Comparison of ENCODE assay signal across 17 cellular contexts in the genomic region with DNA sequence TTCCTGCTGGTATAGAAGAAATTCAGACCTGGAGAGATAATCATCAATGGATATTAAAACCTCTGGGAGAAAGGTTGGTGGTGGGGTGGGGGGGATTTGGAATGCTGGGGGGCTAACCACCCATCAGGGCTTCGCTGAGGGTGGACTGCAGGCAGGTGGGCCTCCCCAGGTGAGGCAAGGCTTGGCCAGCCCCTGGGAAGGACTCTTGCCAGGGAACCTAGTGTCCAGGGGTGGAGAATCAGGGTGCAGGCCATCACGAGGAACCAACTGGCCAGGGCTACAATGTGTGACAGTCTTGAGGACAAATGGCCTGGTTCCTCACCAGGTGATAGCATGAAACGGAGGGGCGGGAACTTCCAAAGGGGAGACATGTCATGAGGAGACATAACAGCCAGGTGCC. TPM values are rescaled to one million over a fixed set of nuclear protein-coding genes. Genes with fewer than 3 reads are reported as not detected.
A peak's percentile ranks its signal among the peaks of the same experiment; 100 is the strongest.
DNase-seq lines count a peak whose midpoint lies in the region; ATAC-seq and TF ChIP-seq lines count a peak whose summit lies in the region.
"Had no signal": no experiment of that assay in that cellular context is flagged by ENCODE, and none has a peak within 500 bp of the region (broad histone marks: within the 10 kb centered on the region; RNA-seq: fewer than 3 reads in every experiment).

No MANE protein-coding gene starts in this region.

- no peak overlapping the region for H2AFZ ChIP-seq in IMR-90 (replicated peaks; ENCODE audit: low read length, poor library complexity)
- H2AFZ ChIP-seq in trophoblast cell (ENCODE audit: insufficient read depth, low read length, poor library complexity): no peak overlapping the region
- H2AFZ ChIP-seq: GM23248 had no signal

- H3K4me1 ChIP-seq in IMR-90 (ENCODE audit: control insufficient read depth, insufficient read depth, low read length): peaks cover 13% of the 10 kb centered on the region
- H3K4me1 ChIP-seq in endodermal cell (ENCODE audit: control insufficient read depth, insufficient read depth, low read length): peaks cover 6% of the 10 kb centered on the region
- H3K4me1 ChIP-seq in trophoblast cell (ENCODE audit: control insufficient read depth in 1 of 2, insufficient read depth in 2 of 2, low read length in 2 of 2): peaks cover 0 to 6% of the 10 kb centered on the region in 2 experiments
- H3K4me1 ChIP-seq: BE2C had no signal

- CTCF ChIA-PET in IMR-90 (lab: Yijun Ruan, JAX): interaction anchor here (1.1 kb wide), 1 partner anchor 15 kb away, joined by 3 read pairs; no protein-coding TSS in a partner anchor

- H3K4me3 Mint-ChIP-seq in endodermal cell: no peak overlapping the region
- H3K4me3 Mint-ChIP-seq: CD8-positive, alpha-beta memory T cell; IgD-negative memory B cell had no signal

- H3K36me3 ChIP-seq in IMR-90 (ENCODE audit: control insufficient read depth, insufficient read depth, low read length): peaks cover 2% of the 10 kb centered on the region; the same call in 1 of the 2 replicates
- H3K36me3 ChIP-seq in endodermal cell (ENCODE audit: control insufficient read depth, insufficient read depth, low read length): no peaks in the 10 kb centered on the region
- H3K36me3 ChIP-seq in trophoblast cell (ENCODE audit: control insufficient read depth in 1 of 2, insufficient read depth in 2 of 2, low read length in 2 of 2): peaks cover under 1 to 2% of the 10 kb centered on the region in 2 experiments
- H3K36me3 ChIP-seq: BE2C had no signal

- H3K9me1 ChIP-seq in IMR-90 (ENCODE audit: insufficient read depth, low read length): peaks cover 66% of the 10 kb centered on the region

- H2AK5ac ChIP-seq in IMR-90 (ENCODE audit: low read depth, low read length) (0 out of 2 replicates have a peak overlapping the region, but pooled peaks have one; percentile 46), trophoblast cell (ENCODE audit: low read length) (no peak overlapping the region)

- no peak for ATAC-seq in IMR-90 (ENCODE audit: low read depth)
- no peak for ATAC-seq in left colon
- no peak for ATAC-seq in HG03342 (IDR thresholded peaks at IDR 0.05; ENCODE audit: unreplicated experiment)

- no peak overlapping the region for H4K8ac ChIP-seq in IMR-90 (ENCODE audit: low read depth in 2 of 2, low read length in 2 of 2)
- H4K8ac ChIP-seq in trophoblast cell (ENCODE audit: low read depth, low read length): no peak overlapping the region

- H3K4me3 ChIP-seq in IMR-90 (ENCODE audit: insufficient read depth, low read depth, low read length) (no peak overlapping the region), endodermal cell (ENCODE audit: low read length) (no peak overlapping the region), trophoblast cell (ENCODE audit: low read depth, low read length) (no peak overlapping the region)
- H3K4me3 ChIP-seq: GM23248 had no signal

- peaks cover 3% of the 10 kb centered on the region for H3K79me2 ChIP-seq in trophoblast cell (ENCODE audit: control insufficient read depth, insufficient read depth, low read length, poor library complexity)

- TF ChIP-seq RAD21 in IMR-90 (IDR thresholded peaks at IDR 0.05; ENCODE audit: low read length): no peak

- dilution Hi-C loops in IMR-90 (cut with HindIII; ENCODE audit: low sequenced_read_pairs, unreplicated experiment): no loop called here

- no peak overlapping the region for H4K5ac ChIP-seq in IMR-90 (ENCODE audit: low read depth, low read length)

- H2BK120ac ChIP-seq in IMR-90 (ENCODE audit: low read depth, low read length) (no peak overlapping the region), trophoblast cell (ENCODE audit: insufficient read depth, low read length, poor library complexity) (no peak overlapping the region)

- intact Hi-C loops in IMR-90 (cut with micrococcal nuclease) (no loop called here), left colon (cut with DNase I, micrococcal nuclease) (no loop called here)

- H3K18ac ChIP-seq in IMR-90 (ENCODE audit: low read depth, low read length): no peak overlapping the region
- H3K18ac ChIP-seq in trophoblast cell (ENCODE audit: low read length): peak overlapping the region; percentile 26

- TF ChIP-seq POLR2A in IMR-90 (IDR thresholded peaks at IDR 0.05; ENCODE audit: low read depth, low read length): no peak

- H4K91ac ChIP-seq in IMR-90 (ENCODE audit: insufficient read depth, low read depth, low read length): peak overlapping the region; percentile 16; the same call in 1 of the 2 replicates
- no peak overlapping the region for H4K91ac ChIP-seq in trophoblast cell (ENCODE audit: low read depth, low read length)

- BruUV-seq in IMR-90 (replicated peaks; lab: Mats Ljungman, UMichigan): no TSS peak

- DNase-seq in IMR-90 (no peak), endodermal cell (no peak), trophoblast cell (no peak), AML-193 (lab: John Stamatoyannopoulos, UW) (no peak), left colon (no peak)
- DNase-seq: BE2C; C1 segment of cervical spinal cord; CD4-positive, CD25-positive, alpha-beta regulatory T cell; COR-L47; DMS 273 treated with DMSO at 0.1 percent for 48 hours; DMS53; GDM1; GM23248; HCEC 1CT had no signal

- WGBS in IMR-90 (ENCODE audit: extremely low coverage in 2 of 2, insufficient read length in 1 of 2), 2 experiments: 90% methylated on average over 2 of the region's 4 CpGs; no CpG with 5 or more reads in 1 of the 2 experiments
- WGBS in endodermal cell (ENCODE audit: insufficient coverage in 1 of 2, insufficient read length in 1 of 2), 2 experiments: 95 to 100% methylated on average over 3 to 4 of the region's 4 CpGs
- no CpG with 5 or more reads among the region's 4 CpGs for WGBS in trophoblast cell (ENCODE audit: extremely low coverage, insufficient coverage, insufficient read length)

- H3K14ac ChIP-seq in IMR-90 (replicated peaks; ENCODE audit: low read depth, low read length) (no peak overlapping the region), trophoblast cell (ENCODE audit: low read length) (no peak overlapping the region)

- H2BK5ac ChIP-seq in IMR-90 (ENCODE audit: low read depth, low read length, poor library complexity, severe bottlenecking) (no peak overlapping the region), trophoblast cell (ENCODE audit: low read depth, low read length, poor library complexity) (no peak overlapping the region)

- in situ Hi-C loops in IMR-90 (cut with MboI; ENCODE audit: low sequenced_read_pairs): no loop called here

- H4K20me1 ChIP-seq in IMR-90 (ENCODE audit: insufficient read depth, low read length): peaks cover 88% of the 10 kb centered on the region

- no peak overlapping the region for H2BK12ac ChIP-seq in trophoblast cell (ENCODE audit: low read length)

- TF ChIP-seq CTCF in IMR-90 (conservative IDR thresholded peaks at IDR 0.05; ENCODE audit: low read depth, low read length) (no peak), endodermal cell (conservative IDR thresholded peaks at IDR 0.05) (no peak)

- H3K9ac ChIP-seq in IMR-90 (ENCODE audit: low read depth, low read length) (no peak overlapping the region), endodermal cell (ENCODE audit: extremely low read depth, low read length, poor library complexity, severe bottlenecking) (no peak overlapping the region), trophoblast cell (ENCODE audit: low read length) (no peak overlapping the region)
- H3K9ac ChIP-seq: GM23248 had no signal

- peaks cover 7% of the 10 kb centered on the region for H3K36me3 Mint-ChIP-seq in endodermal cell (ENCODE audit: low read depth)
- H3K36me3 Mint-ChIP-seq: CD4-positive, CD25-positive, alpha-beta regulatory T cell had no signal

- H3K23ac ChIP-seq in IMR-90 (ENCODE audit: low read depth, low read length) (no peak overlapping the region), trophoblast cell (ENCODE audit: low read length) (no peak overlapping the region)

- H3K56ac ChIP-seq in IMR-90 (ENCODE audit: extremely low read depth, insufficient read depth, low read length): no peak overlapping the region

- no peak overlapping the region for H2BK20ac ChIP-seq in IMR-90 (ENCODE audit: low read depth, low read length)

- POLR2A ChIA-PET in IMR-90 (lab: Charles Lee; ENCODE audit: unreplicated experiment): interaction anchor here (0.7 kb wide), 1 partner anchor 1801 kb away, joined by 6 read pairs; no protein-coding TSS in a partner anchor

- H3K9me3 ChIP-seq in IMR-90 (ENCODE audit: control insufficient read depth, insufficient read depth, low read length): no peaks in the 10 kb centered on the region
- H3K9me3 ChIP-seq in endodermal cell (ENCODE audit: control insufficient read depth, low read length): no peaks in the 10 kb centered on the region
- no peaks in the 10 kb centered on the region for H3K9me3 ChIP-seq in trophoblast cell (ENCODE audit: insufficient read depth, low read depth, low read length)
- H3K9me3 ChIP-seq: BE2C had no signal

- H3K4me1 Mint-ChIP-seq in endodermal cell: peaks cover 18% of the 10 kb centered on the region

- H3K27ac ChIP-seq in IMR-90 (ENCODE audit: insufficient read depth, low read length) (no peak overlapping the region), endodermal cell (ENCODE audit: low read depth, low read length) (no peak overlapping the region), trophoblast cell (ENCODE audit: low read depth, low read length) (no peak overlapping the region)
- H3K27ac ChIP-seq: GM23248 had no signal

- H3K27me3 Mint-ChIP-seq in endodermal cell (ENCODE audit: insufficient read depth): no peaks in the 10 kb centered on the region
- H3K27me3 Mint-ChIP-seq: CD4-positive, CD25-positive, alpha-beta regulatory T cell had no signal

- peak overlapping the region; percentile 46 for H3K27ac Mint-ChIP-seq in endodermal cell
- H3K27ac Mint-ChIP-seq: CD8-positive, alpha-beta memory T cell; IgD-negative memory B cell had no signal

- no peaks in the 10 kb centered on the region for H3K9me3 Mint-ChIP-seq in endodermal cell
- H3K9me3 Mint-ChIP-seq: CD4-positive, CD25-positive, alpha-beta regulatory T cell; CD8-positive, alpha-beta memory T cell; IgD-negative memory B cell had no signal

- H3K27me3 ChIP-seq in IMR-90 (ENCODE audit: control insufficient read depth, insufficient read depth, low read length) (no peaks in the 10 kb centered on the region), endodermal cell (ENCODE audit: control insufficient read depth, insufficient read depth, low read length, poor library complexity, severe bottlenecking) (no peaks in the 10 kb centered on the region), trophoblast cell (ENCODE audit: insufficient read depth, low read length) (no peaks in the 10 kb centered on the region)
- H3K27me3 ChIP-seq: BE2C had no signal

- H3K4me2 ChIP-seq in IMR-90 (ENCODE audit: low read depth, low read length): no peak overlapping the region
- no peak overlapping the region for H3K4me2 ChIP-seq in trophoblast cell (ENCODE audit: low read length)

- H3K4ac ChIP-seq in IMR-90 (ENCODE audit: low read depth, low read length): no peak overlapping the region
- H3K4ac ChIP-seq in trophoblast cell (ENCODE audit: low read depth, low read length): no peak overlapping the region

- H4K12ac ChIP-seq in trophoblast cell (ENCODE audit: low read depth, low read length): no peak overlapping the region

- H2BK15ac ChIP-seq in IMR-90 (ENCODE audit: low read depth, low read length): no peak overlapping the region

- peaks cover 41 to 94% of the 10 kb centered on the region in 2 experiments for H3K79me1 ChIP-seq in IMR-90 (ENCODE audit: low read depth in 1 of 2, low read length in 2 of 2)
- peaks cover 3% of the 10 kb centered on the region for H3K79me1 ChIP-seq in trophoblast cell (ENCODE audit: low read length)

- no peak overlapping the region for H2AK9ac ChIP-seq in IMR-90 (replicated peaks; ENCODE audit: low read depth, low read length, poor library complexity)

RNA-seq across cellular contexts. Expression of a gene that starts 11.8 kb away (rescaled TPM):
- total RNA-seq in IMR-90 (2012; rRNA removed) (21.4 and 21.5 TPM in 2 replicates), endodermal cell (10 to 100 TPM; 12.1 to 17.3 TPM), left colon (10 to 100 TPM; 19.3 to 19.7 TPM)
- polyA plus RNA-seq in IMR-90 (2012; rRNA removed): 34.5 and 36.0 TPM in 2 replicates
- 28.4 and 35.6 TPM in 2 replicates for polyA plus RNA-seq in IMR-90 (2012; cell fraction: cytosol; rRNA removed)
- polyA plus RNA-seq in IMR-90 (2012; cell fraction: nucleus; rRNA removed; ENCODE audit: low replicate concordance): 30.1 and 35.6 TPM in 2 replicates
- polyA plus RNA-seq in endodermal cell (2013, experiment 1 of 2): 6.5 TPM
- 5.5 TPM for polyA plus RNA-seq in endodermal cell (2013, experiment 2 of 2)
- 30.2 and 32.3 TPM in 2 replicates for polyA plus RNA-seq in trophoblast cell (2013)

RNA-seq across cellular contexts. Expression of a gene that starts 29.4 kb away (rescaled TPM):
- 8.3 and 8.6 TPM in 2 replicates for total RNA-seq in IMR-90 (2012; rRNA removed)
- polyA plus RNA-seq in IMR-90 (2012; rRNA removed): 14.3 and 17.0 TPM in 2 replicates
- polyA plus RNA-seq in IMR-90 (2012; cell fraction: cytosol; rRNA removed): 7.1 and 7.6 TPM in 2 replicates
- 48.0 and 54.3 TPM in 2 replicates for polyA plus RNA-seq in IMR-90 (2012; cell fraction: nucleus; rRNA removed; ENCODE audit: low replicate concordance)
- 10 to 100 TPM; 30.7 to 32.8 TPM for total RNA-seq in endodermal cell
- polyA plus RNA-seq in endodermal cell (2013, experiment 1 of 2): 10.0 TPM
- polyA plus RNA-seq in endodermal cell (2013, experiment 2 of 2): 13.1 TPM
- 9.5 and 13.2 TPM in 2 replicates for polyA plus RNA-seq in trophoblast cell (2013)
- total RNA-seq in left colon: 10 to 100 TPM; 19.9 to 20.5 TPM
